25 cellular contexts compared by ENCODE assay signal in the genomic region with DNA sequence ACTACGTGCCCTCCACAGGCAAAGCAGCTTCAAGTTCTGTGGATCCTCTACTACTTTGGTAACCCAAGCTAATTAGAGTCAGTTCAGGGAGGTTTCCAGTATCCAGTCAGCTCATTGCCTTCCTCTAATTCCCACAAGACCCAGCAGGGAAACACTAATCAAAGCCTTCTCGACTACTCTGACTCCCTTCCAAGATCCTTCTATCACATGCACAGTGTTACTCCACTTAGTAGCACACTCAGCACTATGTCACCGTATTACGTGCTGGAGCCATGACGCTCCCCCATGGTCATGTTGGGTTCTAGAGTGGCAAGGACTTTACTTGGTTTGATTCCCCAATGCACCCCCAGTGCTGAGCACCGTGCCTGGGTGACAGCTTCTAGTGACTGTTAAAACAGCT. TPM values are rescaled to one million over a fixed set of nuclear protein-coding genes. Genes with fewer than 3 reads are reported as not detected.
DNase-seq lines count a peak whose midpoint lies in the region; ATAC-seq, FAIRE-seq and TF ChIP-seq lines count a peak whose summit lies in the region.
"Had no signal": no experiment of that assay in that cellular context is flagged by ENCODE, and none has a peak within 500 bp of the region (broad histone marks: within the 10 kb centered on the region; RNA-seq: fewer than 3 reads in every experiment).

No MANE protein-coding gene starts in this region.

- H2AK5ac ChIP-seq in mesenchymal stem cell (ENCODE audit: low read length, severe bottlenecking): no peak overlapping the region

- no peaks in the 10 kb centered on the region for H3K27me3 ChIP-seq in GM23248 (replicated peaks; ENCODE audit: insufficient read depth)
- H3K27me3 ChIP-seq in K562 (ENCODE audit: control insufficient read depth in 2 of 2, insufficient read depth in 2 of 2, low read length in 2 of 2): no peaks in the 10 kb centered on the region
- no peaks in the 10 kb centered on the region for H3K27me3 ChIP-seq in mesenchymal stem cell (ENCODE audit: control insufficient read depth in 1 of 2, insufficient read depth in 1 of 2, low read length in 2 of 2)
- no peaks in the 10 kb centered on the region for H3K27me3 ChIP-seq in neural progenitor cell
- H3K27me3 ChIP-seq: gastroesophageal sphincter, pancreas, tibial artery had no signal

- no peak overlapping the region for H4K91ac ChIP-seq in mesenchymal stem cell (ENCODE audit: low read length)

- no peak overlapping the region for H2BK15ac ChIP-seq in mesenchymal stem cell (ENCODE audit: low read depth, poor library complexity, severe bottlenecking)

- H3K4ac ChIP-seq in mesenchymal stem cell (ENCODE audit: low read depth in 1 of 2, low read length in 2 of 2): no peak overlapping the region

- in situ Hi-C loops in GM23248 (cut with MboI): no loop called here
- in situ Hi-C loops in K562 (cut with MboI): no loop called here

- H3K9ac ChIP-seq in GM23248 (peak overlapping the region; percentile 5; the same call in 1 of the 2 replicates), K562 (ENCODE audit: insufficient read depth in 1 of 2, low read depth in 2 of 2, low read length in 2 of 2) (no peak overlapping the region), mesenchymal stem cell (ENCODE audit: low read length) (peak overlapping the region; percentile 38), neural progenitor cell (no peak overlapping the region)

- H3K79me2 ChIP-seq in GM23248 (ENCODE audit: insufficient read depth) (no peaks in the 10 kb centered on the region), K562 (ENCODE audit: control insufficient read depth, insufficient read depth, low read length) (no peaks in the 10 kb centered on the region), neural progenitor cell (ENCODE audit: low read depth) (no peaks in the 10 kb centered on the region)

- no peak overlapping the region for H2BK120ac ChIP-seq in mesenchymal stem cell (ENCODE audit: low read depth, low read length)

- no peak overlapping the region for H4K8ac ChIP-seq in mesenchymal stem cell (ENCODE audit: low read length)

- H3K79me1 ChIP-seq in mesenchymal stem cell (replicated peaks; ENCODE audit: low read length, poor library complexity, severe bottlenecking): peaks cover 4% of the 10 kb centered on the region

- peaks cover 31% of the 10 kb centered on the region for H3K36me3 Mint-ChIP-seq in neural progenitor cell

- intact Hi-C loops in K562 (cut with micrococcal nuclease): no loop called here

- H3K27ac Mint-ChIP-seq in neural progenitor cell: no peak overlapping the region
- H3K27ac Mint-ChIP-seq: activated CD4-positive, alpha-beta T cell treated with anti-CD3 and anti-CD28 coated beads for 36 hours; activated T-helper 2 cell treated with anti-CD3 and anti-CD28 coated beads, Interferon-gamma antibody, Interleukin-2, Interleukin-4, amounts not matched to agents 10 μg/mL and 5 μg/mL and 100 μg/mL, durations not matched to agents 14 hours and 24 hours and 36 hours; stimulated activated naive B cell treated with anti-CD40 and anti-IgM and Interleukin-4, amounts not matched to agents 10 μg/mL and 1 μg/mL and 100 μg/mL, for 72 hours had no signal

- H3K4me3 Mint-ChIP-seq in neural progenitor cell: no peak overlapping the region
- H3K4me3 Mint-ChIP-seq: activated CD4-positive, alpha-beta T cell treated with anti-CD3 and anti-CD28 coated beads for 36 hours; naive thymus-derived CD8-positive, alpha-beta T cell; stimulated activated naive B cell treated with anti-CD40 and anti-IgM and Interleukin-4, amounts not matched to agents 10 μg/mL and 1 μg/mL and 100 μg/mL, for 72 hours had no signal

- ATAC-seq in K562 (peak; percentile 9), GM21717 (IDR thresholded peaks at IDR 0.05; ENCODE audit: unreplicated experiment) (no peak), GM18907 (IDR thresholded peaks at IDR 0.05; ENCODE audit: unreplicated experiment) (no peak), GM18861 (IDR thresholded peaks at IDR 0.05; ENCODE audit: unreplicated experiment) (no peak)
- ATAC-seq: activated CD4-positive, alpha-beta T cell treated with anti-CD3 and anti-CD28 coated beads for 36 hours; gastroesophageal sphincter; naive thymus-derived CD8-positive, alpha-beta T cell; stimulated activated naive B cell treated with anti-CD40 and anti-IgM and Interleukin-4, amounts not matched to agents 10 μg/mL and 1 μg/mL and 100 μg/mL, for 72 hours had no signal

- H3K27ac ChIP-seq in GM23248 (peak overlapping the region; percentile 64), K562 (ENCODE audit: extremely low read depth, low read depth, low read length) (no peak overlapping the region), mesenchymal stem cell (ENCODE audit: low read length, poor library complexity, severe bottlenecking) (no peak overlapping the region), neural progenitor cell (no peak overlapping the region)
- H3K27ac ChIP-seq: gastroesophageal sphincter, pancreas, tibial artery had no signal

- WGBS in GM23248 (ENCODE audit: low coverage in 1 of 2, low lambda C conversion rate in 2 of 2, missing lambda C conversion rate in 2 of 2), 2 experiments: 32 to 33% methylated on average over 6 of the region's 6 CpGs
- 66% methylated on average over 6 of the region's 6 CpGs for whole genome bisulfite sequencing in K562 (ENCODE audit: insufficient coverage, low coverage, missing lambda C conversion rate)
- WGBS in mesenchymal stem cell: 86% methylated on average over 6 of the region's 6 CpGs

- no peak overlapping the region for H2AFZ ChIP-seq in GM23248
- H2AFZ ChIP-seq in K562 (ENCODE audit: low read depth, low read length): no peak overlapping the region
- no peak overlapping the region for H2AFZ ChIP-seq in mesenchymal stem cell (ENCODE audit: low read depth, low read length)
- no peak overlapping the region for H2AFZ ChIP-seq in neural progenitor cell (replicated peaks)

- no peak for TF ChIP-seq POLR2A in K562 (conservative IDR thresholded peaks at IDR 0.05)

- H3K9me3 ChIP-seq in GM23248 (ENCODE audit: low read depth) (no peaks in the 10 kb centered on the region), K562 (replicated peaks; ENCODE audit: control insufficient read depth, insufficient read depth, low read depth, low read length) (no peaks in the 10 kb centered on the region), mesenchymal stem cell (ENCODE audit: control insufficient read depth, low read length) (no peaks in the 10 kb centered on the region), neural progenitor cell (ENCODE audit: low read depth) (no peaks in the 10 kb centered on the region)
- H3K9me3 ChIP-seq: Caco-2, gastroesophageal sphincter, pancreas, tibial artery had no signal

- H3K36me3 ChIP-seq in GM23248 (ENCODE audit: low read depth): no peaks in the 10 kb centered on the region; the same call in 1 of the 2 replicates
- H3K36me3 ChIP-seq in K562 (ENCODE audit: control insufficient read depth, insufficient read depth, low read length): peaks cover 22% of the 10 kb centered on the region; the same call in 2 of the 3 replicates
- peaks cover 15 to 43% of the 10 kb centered on the region in 2 experiments for H3K36me3 ChIP-seq in mesenchymal stem cell (ENCODE audit: control insufficient read depth in 1 of 2, insufficient read depth in 2 of 2, low read depth in 1 of 2, low read length in 2 of 2)
- no peaks in the 10 kb centered on the region for H3K36me3 ChIP-seq in neural progenitor cell

- H3K18ac ChIP-seq in mesenchymal stem cell (ENCODE audit: low read depth in 1 of 2, low read length in 2 of 2): no peak overlapping the region

- H3K4me1 ChIP-seq in GM23248 (ENCODE audit: insufficient read depth) (peaks cover 27% of the 10 kb centered on the region), K562 (replicated peaks in 1 of 2; ENCODE audit: control insufficient read depth in 2 of 2, insufficient read depth in 2 of 2, low read length in 2 of 2) (peaks cover 0 to 2% of the 10 kb centered on the region in 2 experiments; a peak in 2 of 5 replicates), mesenchymal stem cell (ENCODE audit: control insufficient read depth, insufficient read depth, low read depth, low read length) (peaks cover 16% of the 10 kb centered on the region), neural progenitor cell (peaks cover 18% of the 10 kb centered on the region)
- H3K4me1 ChIP-seq: Caco-2, pancreas, tibial artery had no signal

- no peak overlapping the region for H2BK12ac ChIP-seq in mesenchymal stem cell (ENCODE audit: low read length in 2 of 2)

- H3K4me1 Mint-ChIP-seq in neural progenitor cell: peaks cover 22% of the 10 kb centered on the region
- H3K4me1 Mint-ChIP-seq: stimulated activated naive B cell treated with anti-CD40 and anti-IgM and Interleukin-4, amounts not matched to agents 10 μg/mL and 1 μg/mL and 100 μg/mL, for 72 hours had no signal

- TF ChIP-seq RAD21 in K562 (CRISPR knock-in tag; conservative IDR thresholded peaks at IDR 0.05 in 1 of 2, IDR thresholded peaks at IDR 0.05 in 1 of 2): no peak

- POLR2A ChIA-PET in K562 (lab: Yijun Ruan, JAX): interaction anchor here (0.6 to 2.6 kb wide), 5 partner anchors 9 to 36 kb away, joined by 4 to 10 read pairs (median 5); no protein-coding TSS in a partner anchor

- peaks cover 5% of the 10 kb centered on the region for H3K27me3 Mint-ChIP-seq in neural progenitor cell (ENCODE audit: insufficient read depth, low read depth)
- H3K27me3 Mint-ChIP-seq: activated CD4-positive, alpha-beta T cell treated with anti-CD3 and anti-CD28 coated beads for 36 hours; naive thymus-derived CD8-positive, alpha-beta T cell; stimulated activated naive B cell treated with anti-CD40 and anti-IgM and Interleukin-4, amounts not matched to agents 10 μg/mL and 1 μg/mL and 100 μg/mL, for 72 hours had no signal

- H2BK5ac ChIP-seq in mesenchymal stem cell (ENCODE audit: low read depth, low read length, poor library complexity, severe bottlenecking): no peak overlapping the region

- no peak for TF ChIP-seq EP300 in K562 (IDR thresholded peaks at IDR 0.05; ENCODE audit: low read length)

- TF ChIP-seq CTCF in AG10803 (conservative IDR thresholded peaks at IDR 0.05; ENCODE audit: low read length) (no peak), K562 (IDR thresholded peaks at IDR 0.05 in 2 of 3, conservative IDR thresholded peaks at IDR 0.05 in 1 of 3; ENCODE audit: insufficient read depth in 2 of 3, low read depth in 1 of 3, low read length in 3 of 3) (no peak), neural progenitor cell (IDR thresholded peaks at IDR 0.05) (no peak)

- DNase-seq in AG10803 (ENCODE audit: low read depth) (peak; percentile 74), GM23248 (peak; percentile 91), K562 (ENCODE audit: extremely low read depth in 1 of 4, low spot score in 3 of 4) (no peak), mesenchymal stem cell (no peak), neural progenitor cell (ENCODE audit: low spot score) (no peak)
- DNase-seq: activated CD4-positive, alpha-beta T cell treated with anti-CD3 and anti-CD28 coated beads for 36 hours; AML-193; Caco-2; dermis blood vessel endothelial cell; kidney glomerular epithelial cell; naive thymus-derived CD8-positive, alpha-beta T cell; NCI-H146; NCI-H2171; NCI-H69; pancreas; stimulated activated CD4-positive, alpha-beta T cell treated with anti-CD3 and anti-CD28 coated beads, Interleukin-1b, Interleukin-23, amount 100 ng/mL, for 48 hours; stimulated activated naive B cell treated with anti-CD40 and anti-IgM and Interleukin-4, amounts not matched to agents 10 μg/mL and 1 μg/mL and 100 μg/mL, for 72 hours; tibial artery had no signal

- CTCF ChIA-PET in K562 (lab: Yijun Ruan, JAX; ENCODE audit: low intra/inter-chr PET ratio): no interaction called here

- H3K9me1 ChIP-seq in K562 (ENCODE audit: control insufficient read depth, insufficient read depth, low read length): no peaks in the 10 kb centered on the region

- peaks cover 37% of the 10 kb centered on the region for H3F3A ChIP-seq in GM23248 (ENCODE audit: insufficient read depth)
- H3F3A ChIP-seq in neural progenitor cell (ENCODE audit: low read depth): peaks cover 6% of the 10 kb centered on the region

- no TSS peak for BruUV-seq in K562 (replicated peaks; lab: Mats Ljungman, UMichigan)

- H4K20me1 ChIP-seq in GM23248 (ENCODE audit: insufficient read depth) (no peaks in the 10 kb centered on the region), K562 (replicated peaks; ENCODE audit: control insufficient read depth, insufficient read depth, low read length) (no peaks in the 10 kb centered on the region), neural progenitor cell (ENCODE audit: low read depth) (no peaks in the 10 kb centered on the region)

- no peaks in the 10 kb centered on the region for H3K9me2 ChIP-seq in GM23248 (ENCODE audit: insufficient read depth)

- no peak overlapping the region for H3K14ac ChIP-seq in mesenchymal stem cell (ENCODE audit: low read length in 2 of 2)

- H3K4me2 ChIP-seq in GM23248 (ENCODE audit: unreplicated experiment) (peak overlapping the region; percentile 30), K562 (ENCODE audit: insufficient read depth, low read length) (no peak overlapping the region), mesenchymal stem cell (ENCODE audit: low read length, poor library complexity, severe bottlenecking) (no peak overlapping the region), neural progenitor cell (no peak overlapping the region)

- FAIRE-seq in K562 (lab: Jason Lieb, UNC): no peak
- FAIRE-seq: bronchial epithelial cell, pancreas, TTC549 had no signal

- H3K4me3 ChIP-seq in AG10803 (ENCODE audit: low read length) (no peak overlapping the region), GM23248 (no peak overlapping the region), K562 (no peak overlapping the region), mesenchymal stem cell (ENCODE audit: insufficient read depth in 1 of 2, low read depth in 1 of 2, low read length in 2 of 2) (peak overlapping the region in 1 of 2 experiments; percentile 20), neural progenitor cell (no peak overlapping the region)
- H3K4me3 ChIP-seq: gastroesophageal sphincter, pancreas, tibial artery had no signal

- H3K23ac ChIP-seq in mesenchymal stem cell (ENCODE audit: low read length in 2 of 2): no peak overlapping the region

- no peaks in the 10 kb centered on the region for H3K9me3 Mint-ChIP-seq in neural progenitor cell
- H3K9me3 Mint-ChIP-seq: activated T-helper 2 cell treated with anti-CD3 and anti-CD28 coated beads, Interferon-gamma antibody, Interleukin-2, Interleukin-4, amounts not matched to agents 10 μg/mL and 5 μg/mL and 100 μg/mL, durations not matched to agents 14 hours and 24 hours and 36 hours; naive thymus-derived CD8-positive, alpha-beta T cell; stimulated activated naive B cell treated with anti-CD40 and anti-IgM and Interleukin-4, amounts not matched to agents 10 μg/mL and 1 μg/mL and 100 μg/mL, for 72 hours had no signal

RNA-seq across cellular contexts. Expression of a gene that starts 53.0 kb away (rescaled TPM):
- 15.8 and 17.4 TPM in 2 replicates for total RNA-seq in GM23248 (2014; rRNA removed; shearing (Covaris generic))
- 8.1 and 13.5 TPM in 2 replicates for polyA plus RNA-seq in GM23248 (2016; fragmentation: Nextera tagmentation; extraction: Ambion mirVana)
- total RNA-seq in K562 (2011; cell fraction: chromatin; rRNA removed; ENCODE audit: low replicate concordance): 114 and 176 TPM in 2 replicates
- 54.0 and 57.9 TPM in 2 replicates for total RNA-seq in K562 (2011; cell fraction: nucleolus; rRNA removed)
- total RNA-seq in K562 (2011; cell fraction: nucleoplasm; rRNA removed): 61.2 and 112 TPM in 2 replicates
- total RNA-seq in K562 (2014; rRNA removed): 71.8 and 75.6 TPM in 2 replicates
- total RNA-seq in K562 (2014; rRNA removed; fragmentation: Illumina TruSeq; extraction: Trizol): 96.8 and 120 TPM in 2 replicates
- 69.4 and 76.0 TPM in 2 replicates for total RNA-seq in K562 (2015; rRNA removed; fragmentation: Illumina TruSeq; extraction: Trizol)
- 109 and 111 TPM in 2 replicates for total RNA-seq in K562 (2021)
- polyA plus RNA-seq in K562 (2011; rRNA removed): 22.8 and 40.4 TPM in 2 replicates
- 20.4 and 29.5 TPM in 2 replicates for polyA plus RNA-seq in K562 (2011; cell fraction: cytosol; rRNA removed)
- polyA plus RNA-seq in K562 (2011; cell fraction: nucleus; rRNA removed): 26.7 and 36.5 TPM in 2 replicates
- 24.0 and 28.2 TPM in 2 replicates for polyA plus RNA-seq in K562 (2012)
- 41.4 and 46.7 TPM in 2 replicates for polyA plus RNA-seq in K562 (2014; fragmentation: Illumina TruSeq; extraction: Trizol)
- polyA plus RNA-seq in K562 (2014; fragmentation: Nextera tagmentation; extraction: Ambion mirVana): 10 to 100 TPM; 25.9 to 36.8 TPM
- polyA plus RNA-seq in K562 (2014; rRNA removed): 25.9 and 38.0 TPM in 2 replicates
- polyA minus RNA-seq in K562 (2011; rRNA and poly(A)+ RNA removed): 134 and 161 TPM in 2 replicates
- 33.9 and 43.4 TPM in 2 replicates for polyA minus RNA-seq in K562 (2011; cell fraction: cytosol; rRNA and poly(A)+ RNA removed)
- polyA minus RNA-seq in K562 (2011; cell fraction: nucleus; rRNA and poly(A)+ RNA removed): 78.6 and 97.4 TPM in 2 replicates
- polyA plus RNA-seq in mesenchymal stem cell (2013, experiment 1 of 2): 10.1 TPM
- polyA plus RNA-seq in mesenchymal stem cell (2013, experiment 2 of 2): 11.1 TPM
- total RNA-seq in neural progenitor cell (ENCODE audit: low replicate concordance): 123 and 174 TPM in 2 replicates

Comparison
In these comparisons a context has a peak if more than half of its experiments do, and no peak if none do; other contexts are left out.
1. DNase-seq: peak in AG10803 (single experiment) and GM23248 (single experiment); none in K562 (0 of 4), mesenchymal stem cell (single experiment) and neural progenitor cell (single experiment).
2. H3K9ac ChIP-seq: peak in GM23248 (single experiment) and mesenchymal stem cell (single experiment); none in K562 (0 of 2) and neural progenitor cell (single experiment).